Comparison of ENCODE assay signal across 9 cellular contexts in the genomic region with DNA sequence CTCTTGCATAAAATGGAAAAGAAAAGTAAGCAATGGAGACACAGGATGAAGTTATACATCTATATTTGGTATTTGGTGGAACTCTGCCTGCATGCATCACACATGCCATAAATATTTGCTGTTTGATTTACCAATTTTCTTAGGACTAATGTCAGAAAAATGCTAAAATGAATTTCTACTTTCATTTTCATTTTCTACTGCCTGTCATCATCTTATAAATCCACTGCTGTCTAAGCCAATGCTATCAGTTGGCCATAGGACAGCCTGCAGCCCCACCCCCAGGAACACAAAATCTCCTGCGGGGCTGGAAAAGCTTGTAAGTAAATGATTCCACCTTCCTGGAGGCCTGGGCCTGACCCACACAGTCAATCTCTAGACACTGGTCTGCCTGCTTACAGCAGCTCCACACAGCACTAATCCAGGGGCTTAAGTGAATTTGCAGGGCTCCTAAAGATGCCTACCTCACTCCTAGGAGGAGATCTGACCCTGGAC.
DNase-seq lines count a peak whose midpoint lies in the region; ATAC-seq and TF ChIP-seq lines count a peak whose summit lies in the region.
"Had no signal": no experiment of that assay in that cellular context is flagged by ENCODE, and none has a peak within 500 bp of the region (broad histone marks: within the 10 kb centered on the region; RNA-seq: fewer than 3 reads in every experiment).

No MANE protein-coding gene starts in this region.

- H3K27ac ChIP-seq in CD4-positive, CD25-positive, alpha-beta regulatory T cell (ENCODE audit: insufficient read depth, low read length, poor library complexity, severe bottlenecking): no peak overlapping the region
- peak overlapping the region; percentile 40 for H3K27ac ChIP-seq in KOPT-K1 (ENCODE audit: low read depth, low read length, poor library complexity, severe bottlenecking)
- H3K27ac ChIP-seq in muscle layer of duodenum (ENCODE audit: low read length): peak overlapping the region; percentile 28
- peak overlapping the region in 1 of 8 donors; percentile 24 for H3K27ac ChIP-seq in spleen
- H3K27ac ChIP-seq: epithelial cell of prostate had no signal

- peak overlapping the region in 2 of 3 donors; percentile 1 to 70 for H3K27ac Mint-ChIP-seq in CD4-positive, CD25-positive, alpha-beta regulatory T cell

- WGBS in spleen, 5 donors: 4 to 7% (median 5%) methylated on average over 1 of the region's 1 CpG

- intact Hi-C loops in spleen (cut with DNase I; ENCODE audit: low total_unique reads): no loop called here

- no peaks in the 10 kb centered on the region for H3K9me3 Mint-ChIP-seq in CD4-positive, CD25-positive, alpha-beta regulatory T cell

- DNase-seq in CD4-positive, CD25-positive, alpha-beta regulatory T cell: peak in 1 of 3 donors; percentile 28
- DNase-seq in cardiac fibroblast (ENCODE audit: low read depth in 2 of 2): peak; percentile 58 to 84
- no peak for DNase-seq in NCI-H128 (lab: John Stamatoyannopoulos, UW; ENCODE audit: unreplicated experiment)
- no peak for DNase-seq in spleen

- peak overlapping the region in 3 of 4 donors; percentile 17 to 60 (median 29) for H3K4me3 Mint-ChIP-seq in CD4-positive, CD25-positive, alpha-beta regulatory T cell

- H3K4me1 Mint-ChIP-seq in CD4-positive, CD25-positive, alpha-beta regulatory T cell: peaks cover 0 to 8% (median 6%) of the 10 kb centered on the region in 4 donors

- H3K27me3 ChIP-seq in CD4-positive, CD25-positive, alpha-beta regulatory T cell (ENCODE audit: control insufficient read depth, insufficient read depth, low read length): no peaks in the 10 kb centered on the region
- no peaks in the 10 kb centered on the region for H3K27me3 ChIP-seq in muscle layer of duodenum (ENCODE audit: low read depth, low read length)
- H3K27me3 ChIP-seq in spleen (replicated peaks in 1 of 7): no peaks in the 10 kb centered on the region

- ATAC-seq in CD4-positive, CD25-positive, alpha-beta regulatory T cell (ENCODE audit: low read depth in 2 of 2): no peak
- ATAC-seq in GM21447 (IDR thresholded peaks at IDR 0.05; ENCODE audit: unreplicated experiment) (no peak), GM19035 (IDR thresholded peaks at IDR 0.05; ENCODE audit: unreplicated experiment) (no peak)

- H3K4me1 ChIP-seq in CD4-positive, CD25-positive, alpha-beta regulatory T cell (ENCODE audit: control insufficient read depth, insufficient read depth, low read length, poor library complexity, severe bottlenecking): peaks cover 5% of the 10 kb centered on the region
- H3K4me1 ChIP-seq in muscle layer of duodenum (ENCODE audit: control insufficient read depth in 1 of 2, insufficient read depth in 2 of 2, low read length in 2 of 2) (peaks cover 0 to 17% of the 10 kb centered on the region in 2 donors), spleen (peaks cover 0 to 14% (median 3%) of the 10 kb centered on the region in 6 donors)

- no peaks in the 10 kb centered on the region for H3K9me3 ChIP-seq in CD4-positive, CD25-positive, alpha-beta regulatory T cell (ENCODE audit: control insufficient read depth in 2 of 2, low read length in 2 of 2)
- H3K9me3 ChIP-seq in KOPT-K1 (ENCODE audit: insufficient read depth, low read length, poor library complexity, severe bottlenecking) (no peaks in the 10 kb centered on the region), muscle layer of duodenum (ENCODE audit: control insufficient read depth in 1 of 2, low read length in 2 of 2) (no peaks in the 10 kb centered on the region), spleen (no peaks in the 10 kb centered on the region)

- TF ChIP-seq POLR2A in spleen (IDR thresholded peaks at IDR 0.05): no peak

- H3K36me3 Mint-ChIP-seq in CD4-positive, CD25-positive, alpha-beta regulatory T cell: no peaks in the 10 kb centered on the region

- H3K27me3 Mint-ChIP-seq in CD4-positive, CD25-positive, alpha-beta regulatory T cell: no peaks in the 10 kb centered on the region

- H3K4me3 ChIP-seq in CD4-positive, CD25-positive, alpha-beta regulatory T cell (ENCODE audit: low read depth, low read length): peak overlapping the region; percentile 13
- no peak overlapping the region for H3K4me3 ChIP-seq in cardiac fibroblast (replicated peaks in 1 of 2; ENCODE audit: low read depth in 2 of 2, low read length in 2 of 2)
- no peak overlapping the region for H3K4me3 ChIP-seq in muscle layer of duodenum (ENCODE audit: low read depth in 1 of 2, low read length in 2 of 2)
- peak overlapping the region in 1 of 8 donors; percentile 30 for H3K4me3 ChIP-seq in spleen

- TF ChIP-seq CTCF in cardiac fibroblast (IDR thresholded peaks at IDR 0.05; ENCODE audit: low read depth, low read length): no peak
- TF ChIP-seq CTCF in spleen (IDR thresholded peaks at IDR 0.05 in 8 of 11, conservative IDR thresholded peaks at IDR 0.05 in 3 of 11): no peak

- H3K36me3 ChIP-seq in CD4-positive, CD25-positive, alpha-beta regulatory T cell (ENCODE audit: control insufficient read depth, insufficient read depth, low read length): no peaks in the 10 kb centered on the region
- H3K36me3 ChIP-seq in KOPT-K1 (ENCODE audit: insufficient read depth, low read length) (no peaks in the 10 kb centered on the region), muscle layer of duodenum (ENCODE audit: control insufficient read depth in 1 of 2, insufficient read depth in 2 of 2, low read length in 2 of 2) (no peaks in the 10 kb centered on the region), spleen (no peaks in the 10 kb centered on the region)

Comparison
In these comparisons a context has a peak if more than half of its experiments do, and no peak if none do; other contexts are left out.
1. DNase-seq: peak in cardiac fibroblast (2 of 2); none in NCI-H128 (single experiment) and spleen (single experiment).